Comparison of ENCODE assay signal across 16 cellular contexts in genomic region chr5:176481659-176482213, GRCh38. TPM values are rescaled to one million over a fixed set of nuclear protein-coding genes. Genes with fewer than 3 reads are reported as not detected.
DNase-seq lines count a peak whose midpoint lies in the region; ATAC-seq, FAIRE-seq and TF ChIP-seq lines count a peak whose summit lies in the region.
"Had no signal": no experiment of that assay in that cellular context is flagged by ENCODE, and none has a peak within 500 bp of the region (broad histone marks: within the 10 kb centered on the region; RNA-seq: fewer than 3 reads in every experiment).

No MANE protein-coding gene starts in this region.

- CTCF ChIA-PET in K562 (lab: Yijun Ruan, JAX; ENCODE audit: low intra/inter-chr PET ratio) (no interaction called here), HEK293T (lab: Yijun Ruan, JAX) (interaction anchor here (0.7 kb wide), 1 partner anchor 40 kb away, joined by 4 read pairs; no protein-coding TSS in a partner anchor)

- peak overlapping the region; percentile 76 for H3K27ac ChIP-seq in K562 (ENCODE audit: extremely low read depth, low read depth, low read length)
- H3K27ac ChIP-seq: parathyroid adenoma, vagina had no signal

- no peaks in the 10 kb centered on the region for H3K9me3 ChIP-seq in K562 (replicated peaks; ENCODE audit: control insufficient read depth, insufficient read depth, low read depth, low read length)
- H3K9me3 ChIP-seq: vagina had no signal

- no peak for TF ChIP-seq POLR2A in K562 (conservative IDR thresholded peaks at IDR 0.05)

- TF ChIP-seq RAD21 in K562 (CRISPR knock-in tag; conservative IDR thresholded peaks at IDR 0.05 in 1 of 2, IDR thresholded peaks at IDR 0.05 in 1 of 2), result 0 out of 4 replicates have a peak, but pooled peaks of 1 of the 2 experiments have one; percentile 8

- peaks cover 40% of the 10 kb centered on the region for H3K79me2 ChIP-seq in K562 (ENCODE audit: control insufficient read depth, insufficient read depth, low read length)

- TF ChIP-seq EP300 in K562 (IDR thresholded peaks at IDR 0.05; ENCODE audit: low read length), result no peak

- intact Hi-C loops in K562 (cut with micrococcal nuclease), result loop anchor here (10.0 kb wide), 1 partner anchor 67 kb away; the partner anchor contains the start of gene CLTB

- no peaks in the 10 kb centered on the region for H3K27me3 Mint-ChIP-seq in stimulated activated naive B cell treated with anti-CD40 and anti-IgM and Interleukin-4, amounts not matched to agents 10 μg/mL and 1 μg/mL and 100 μg/mL, for 72 hours
- H3K27me3 Mint-ChIP-seq: CD4-positive, alpha-beta T cell; naive B cell had no signal

- H3K9me1 ChIP-seq in K562 (ENCODE audit: control insufficient read depth, insufficient read depth, low read length), result no peaks in the 10 kb centered on the region

- H3K4me3 Mint-ChIP-seq in stimulated activated naive B cell treated with anti-CD40 and anti-IgM and Interleukin-4, amounts not matched to agents 10 μg/mL and 1 μg/mL and 100 μg/mL, for 72 hours, result no peak overlapping the region
- H3K4me3 Mint-ChIP-seq: CD4-positive, alpha-beta T cell; naive B cell had no signal

- WGBS in K562 (ENCODE audit: insufficient coverage, low coverage, missing lambda C conversion rate), result 12% methylated on average over 4 of the region's 4 CpGs

- peak; percentile 7 for DNase-seq in stimulated activated CD4-positive, alpha-beta T cell treated with anti-CD3 and anti-CD28 coated beads, Interleukin-15, amount 100 ng/mL, for 24 hours
- no peak for DNase-seq in stimulated activated CD4-positive, alpha-beta T cell treated with anti-CD3 and anti-CD28 coated beads, Interleukin-4, amount 100 ng/mL, for 24 hours
- DNase-seq in NCI-H460 (ENCODE audit: extremely low read depth, low read depth) (peak; percentile 9), K562 (ENCODE audit: extremely low read depth in 1 of 4, low spot score in 3 of 4) (peak in 2 of 4 experiments; percentile 42 to 77), cerebellar nuclear complex (lab: John Stamatoyannopoulos, UW) (no peak), HEK293T (ENCODE audit: extremely low spot score) (no peak)
- DNase-seq in stimulated activated naive B cell treated with anti-CD40 and anti-IgM and Interleukin-4, amounts not matched to agents 10 μg/mL and 1 μg/mL and 100 μg/mL, for 72 hours, result no peak
- DNase-seq: CD4-positive, alpha-beta T cell; effector CD4-positive, alpha-beta T cell; naive B cell; NCI-H146; substantia nigra had no signal

- H3K4me1 ChIP-seq in K562 (replicated peaks in 1 of 2; ENCODE audit: control insufficient read depth in 2 of 2, insufficient read depth in 2 of 2, low read length in 2 of 2), result peaks cover 0 to 4% of the 10 kb centered on the region in 2 experiments; a peak in 2 of 5 replicates
- H3K4me1 ChIP-seq: parathyroid adenoma, vagina had no signal

- peak in 2 of 3 experiments; percentile 18 to 33; a peak in 2 of 6 replicates for TF ChIP-seq CTCF in K562 (IDR thresholded peaks at IDR 0.05 in 2 of 3, conservative IDR thresholded peaks at IDR 0.05 in 1 of 3; ENCODE audit: insufficient read depth in 2 of 3, low read depth in 1 of 3, low read length in 3 of 3)

- no peaks in the 10 kb centered on the region for H3K9me3 Mint-ChIP-seq in stimulated activated naive B cell treated with anti-CD40 and anti-IgM and Interleukin-4, amounts not matched to agents 10 μg/mL and 1 μg/mL and 100 μg/mL, for 72 hours
- H3K9me3 Mint-ChIP-seq: CD4-positive, alpha-beta T cell; naive B cell had no signal

- peak; percentile 85 for FAIRE-seq in K562 (lab: Jason Lieb, UNC)

- H3K9ac ChIP-seq in K562 (ENCODE audit: insufficient read depth in 1 of 2, low read depth in 2 of 2, low read length in 2 of 2), result peak overlapping the region in 1 of 2 experiments; percentile 23; a peak in 1 of 4 replicates
- H3K9ac ChIP-seq: parathyroid adenoma had no signal

- H3K36me3 ChIP-seq in K562 (ENCODE audit: control insufficient read depth, insufficient read depth, low read length), result peaks cover 60% of the 10 kb centered on the region; the same call in 2 of the 3 replicates

- no peaks in the 10 kb centered on the region for H4K20me1 ChIP-seq in K562 (replicated peaks; ENCODE audit: control insufficient read depth, insufficient read depth, low read length)

- POLR2A ChIA-PET in K562 (lab: Yijun Ruan, JAX) (interaction anchor here (0.7 to 2.0 kb wide), 7 partner anchors 8 to 93 kb away, joined by 3 to 6 read pairs (median 3); partner anchors contain the start of genes HIGD2A and NOP16), HEK293T (lab: Yijun Ruan, JAX) (interaction anchor here (0.6 to 1.0 kb wide), 2 partner anchors 15 to 754 kb away, joined by 3 read pairs; no protein-coding TSS in a partner anchor)

- H3K4me1 Mint-ChIP-seq in stimulated activated naive B cell treated with anti-CD40 and anti-IgM and Interleukin-4, amounts not matched to agents 10 μg/mL and 1 μg/mL and 100 μg/mL, for 72 hours, result peaks cover 8 to 14% of the 10 kb centered on the region in 2 donors

- H3K27ac Mint-ChIP-seq in stimulated activated naive B cell treated with anti-CD40 and anti-IgM and Interleukin-4, amounts not matched to agents 10 μg/mL and 1 μg/mL and 100 μg/mL, for 72 hours, result no peak overlapping the region
- H3K27ac Mint-ChIP-seq: CD4-positive, alpha-beta T cell; naive B cell had no signal

- no peaks in the 10 kb centered on the region for H3K27me3 ChIP-seq in K562 (ENCODE audit: control insufficient read depth in 2 of 2, insufficient read depth in 2 of 2, low read length in 2 of 2)
- H3K27me3 ChIP-seq: vagina had no signal

- no TSS peak for BruUV-seq in K562 (replicated peaks; lab: Mats Ljungman, UMichigan)

- H3K4me3 ChIP-seq in K562, result no peak overlapping the region
- H3K4me3 ChIP-seq: lung, vagina had no signal

- H3K36me3 Mint-ChIP-seq in stimulated activated naive B cell treated with anti-CD40 and anti-IgM and Interleukin-4, amounts not matched to agents 10 μg/mL and 1 μg/mL and 100 μg/mL, for 72 hours, result peaks cover 19 to 45% of the 10 kb centered on the region in 2 donors

- H3K4me2 ChIP-seq in K562 (ENCODE audit: insufficient read depth, low read length), result peak overlapping the region; percentile 44

- in situ Hi-C loops in K562 (cut with MboI), result no loop called here

- ATAC-seq in K562 (peak; percentile 98), HG03045 (IDR thresholded peaks at IDR 0.05; ENCODE audit: unreplicated experiment) (no peak)
- ATAC-seq in stimulated activated naive B cell treated with anti-CD40 and anti-IgM and Interleukin-4, amounts not matched to agents 10 μg/mL and 1 μg/mL and 100 μg/mL, for 72 hours (replicated peaks), result peak; percentile 48 to 54

- peak overlapping the region; percentile 48; the same call in 1 of the 2 replicates for H2AFZ ChIP-seq in K562 (ENCODE audit: low read depth, low read length)
- H2AFZ ChIP-seq: parathyroid adenoma had no signal

TF ChIP-seq in K562, 482 proteins besides CTCF, POLR2A, EP300 and RAD21 (continues in another document):
- TF ChIP-seq JUND (IDR thresholded peaks at IDR 0.05; ENCODE audit: borderline replicate concordance, low read depth, low read length) (peak; percentile 46; the same call in 1 of the 2 replicates), JUND (tag; IDR thresholded peaks at IDR 0.05; ENCODE audit: borderline replicate concordance, low read depth, low read length) (peak; percentile 57; the same call in 1 of the 3 replicates)

RNA-seq across cellular contexts. Expression of gene FAF2, which starts 33.6 kb away (rescaled TPM):
- total RNA-seq in NCI-H460 (2014; rRNA removed; shearing (Covaris generic)), result 60.4 and 72.4 TPM in 2 replicates
- polyA plus RNA-seq in NCI-H460 (2014; cell fraction: nucleus; rRNA removed), result 29.6 and 37.1 TPM in 2 replicates
- total RNA-seq in K562 (2011; cell fraction: chromatin; rRNA removed; ENCODE audit: low replicate concordance), result 48.2 and 98.0 TPM in 2 replicates
- 45.0 and 52.5 TPM in 2 replicates for total RNA-seq in K562 (2011; cell fraction: nucleolus; rRNA removed)
- 70.0 and 90.6 TPM in 2 replicates for total RNA-seq in K562 (2011; cell fraction: nucleoplasm; rRNA removed)
- total RNA-seq in K562 (2014; rRNA removed), result 25.6 and 29.0 TPM in 2 replicates
- 37.8 and 41.6 TPM in 2 replicates for total RNA-seq in K562 (2014; rRNA removed; fragmentation: Illumina TruSeq; extraction: Trizol)
- 35.4 and 36.1 TPM in 2 replicates for total RNA-seq in K562 (2015; rRNA removed; fragmentation: Illumina TruSeq; extraction: Trizol)
- 33.7 and 37.7 TPM in 2 replicates for total RNA-seq in K562 (2021)
- 38.6 and 44.6 TPM in 2 replicates for polyA plus RNA-seq in K562 (2011; rRNA removed)
- 22.1 and 28.9 TPM in 2 replicates for polyA plus RNA-seq in K562 (2011; cell fraction: cytosol; rRNA removed)
- polyA plus RNA-seq in K562 (2011; cell fraction: nucleus; rRNA removed), result 33.7 and 37.6 TPM in 2 replicates
- polyA plus RNA-seq in K562 (2012), result 23.2 and 26.6 TPM in 2 replicates
- 41.9 and 43.4 TPM in 2 replicates for polyA plus RNA-seq in K562 (2014; fragmentation: Illumina TruSeq; extraction: Trizol)
- 10 to 100 TPM; 25.2 to 32.8 TPM for polyA plus RNA-seq in K562 (2014; fragmentation: Nextera tagmentation; extraction: Ambion mirVana)
- polyA plus RNA-seq in K562 (2014; rRNA removed), result 25.0 and 30.3 TPM in 2 replicates
- polyA minus RNA-seq in K562 (2011; rRNA and poly(A)+ RNA removed), result 63.2 and 66.8 TPM in 2 replicates
- polyA minus RNA-seq in K562 (2011; cell fraction: cytosol; rRNA and poly(A)+ RNA removed), result 22.9 and 31.1 TPM in 2 replicates
- 12.4 and 23.8 TPM in 2 replicates for polyA minus RNA-seq in K562 (2011; cell fraction: nucleus; rRNA and poly(A)+ RNA removed)

RNA-seq across cellular contexts. Expression of gene RNF44, which starts 55.5 kb away (rescaled TPM):
- total RNA-seq in NCI-H460 (2014; rRNA removed; shearing (Covaris generic)), result 21.6 and 24.5 TPM in 2 replicates
- 37.4 and 49.1 TPM in 2 replicates for polyA plus RNA-seq in NCI-H460 (2014; cell fraction: nucleus; rRNA removed)
- 109 and 250 TPM in 2 replicates for total RNA-seq in K562 (2011; cell fraction: chromatin; rRNA removed; ENCODE audit: low replicate concordance)
- 141 and 156 TPM in 2 replicates for total RNA-seq in K562 (2011; cell fraction: nucleolus; rRNA removed)
- 127 and 128 TPM in 2 replicates for total RNA-seq in K562 (2011; cell fraction: nucleoplasm; rRNA removed)
- 14.8 and 19.7 TPM in 2 replicates for total RNA-seq in K562 (2014; rRNA removed)
- total RNA-seq in K562 (2014; rRNA removed; fragmentation: Illumina TruSeq; extraction: Trizol), result 4.8 and 5.1 TPM in 2 replicates
- total RNA-seq in K562 (2015; rRNA removed; fragmentation: Illumina TruSeq; extraction: Trizol), result 7.2 and 7.5 TPM in 2 replicates
- total RNA-seq in K562 (2021), result 64.0 and 82.6 TPM in 2 replicates
- 7.4 and 25.6 TPM in 2 replicates for polyA plus RNA-seq in K562 (2011; rRNA removed)
- polyA plus RNA-seq in K562 (2011; cell fraction: cytosol; rRNA removed), result 9.9 and 13.1 TPM in 2 replicates
- 196 and 219 TPM in 2 replicates for polyA plus RNA-seq in K562 (2011; cell fraction: nucleus; rRNA removed)
- 33.9 and 73.5 TPM in 2 replicates for polyA plus RNA-seq in K562 (2012)
- 20.5 and 39.3 TPM in 2 replicates for polyA plus RNA-seq in K562 (2014; fragmentation: Illumina TruSeq; extraction: Trizol)
- polyA plus RNA-seq in K562 (2014; fragmentation: Nextera tagmentation; extraction: Ambion mirVana), result 1 to 10 TPM; 1.6 to 2.5 TPM
- 40.1 and 51.0 TPM in 2 replicates for polyA plus RNA-seq in K562 (2014; rRNA removed)
- 2.8 and 3.0 TPM in 2 replicates for polyA minus RNA-seq in K562 (2011; rRNA and poly(A)+ RNA removed)
- 17.2 and 25.7 TPM in 2 replicates for polyA minus RNA-seq in K562 (2011; cell fraction: cytosol; rRNA and poly(A)+ RNA removed)
- 40.7 and 48.8 TPM in 2 replicates for polyA minus RNA-seq in K562 (2011; cell fraction: nucleus; rRNA and poly(A)+ RNA removed)

Comparison
In these comparisons a context has a peak if more than half of its experiments do, and no peak if none do; other contexts are left out.
1. DNase-seq: peak in stimulated activated CD4-positive, alpha-beta T cell treated with anti-CD3 and anti-CD28 coated beads, Interleukin-15, amount 100 ng/mL, for 24 hours (single experiment) and NCI-H460 (single experiment); none in stimulated activated CD4-positive, alpha-beta T cell treated with anti-CD3 and anti-CD28 coated beads, Interleukin-4, amount 100 ng/mL, for 24 hours (single experiment), stimulated activated naive B cell treated with anti-CD40 and anti-IgM and Interleukin-4, amounts not matched to agents 10 μg/mL and 1 μg/mL and 100 μg/mL, for 72 hours (single experiment), cerebellar nuclear complex (0 of 2) and HEK293T (single experiment).